28 cellular contexts compared by ENCODE assay signal in genomic region chr13:45546410-45546765, GRCh38.
"Had no signal": no experiment of that assay in that cellular context is flagged by ENCODE, and none has a peak within 500 bp of the region (broad histone marks: within the 10 kb centered on the region; RNA-seq: fewer than 3 reads in every experiment).

No MANE protein-coding gene starts in this region.

- H3K27ac ChIP-seq: neural progenitor cell, ovary, parathyroid adenoma, psoas muscle, right lobe of liver, sigmoid colon, thoracic aorta, thyroid gland, tibial nerve, upper lobe of right lung, uterus had no signal

- H3K27me3 Mint-ChIP-seq: progenitor cell of endocrine pancreas; stimulated activated naive CD8-positive, alpha-beta T cell treated with anti-CD3 and anti-CD28 coated beads, Interleukin-15, Interleukin-2, amounts not matched to agents 100 ng/mL and 50 ng/mL, for 24 hours had no signal

- ATAC-seq: naive thymus-derived CD4-positive, alpha-beta T cell; natural killer cell; psoas muscle; right cardiac atrium; right lobe of liver; stimulated activated effector memory CD8-positive, alpha-beta T cell treated with anti-CD3 and anti-CD28 coated beads, Interleukin-12 subunit alpha, Interleukin-12 subunit beta, amount 100 ng/mL, for 72 hours; upper lobe of right lung had no signal

- H3K36me3 ChIP-seq: neural progenitor cell, ovary, right lobe of liver, sigmoid colon, thoracic aorta, thyroid gland, tibial nerve, upper lobe of right lung, uterus had no signal

- H3K27ac Mint-ChIP-seq: naive thymus-derived CD4-positive, alpha-beta T cell; natural killer cell; nephron; progenitor cell of endocrine pancreas; stimulated activated effector memory CD8-positive, alpha-beta T cell treated with anti-CD3 and anti-CD28 coated beads, Interleukin-12 subunit alpha, Interleukin-12 subunit beta, amount 100 ng/mL, for 72 hours; stimulated activated naive CD8-positive, alpha-beta T cell treated with anti-CD3 and anti-CD28 coated beads, Interleukin-15, Interleukin-2, amounts not matched to agents 100 ng/mL and 50 ng/mL, for 24 hours; type B pancreatic cell had no signal

- H3K4me3 ChIP-seq: neural progenitor cell, ovary, psoas muscle, right lobe of liver, sigmoid colon, thoracic aorta, thyroid gland, tibial nerve, upper lobe of right lung, uterus had no signal

- H3K9me3 ChIP-seq: ovary, psoas muscle, right lobe of liver, sigmoid colon, thoracic aorta, thyroid gland, tibial nerve, upper lobe of right lung, uterus had no signal

- H3K27me3 ChIP-seq: neural progenitor cell, ovary, right lobe of liver, thyroid gland, tibial nerve, upper lobe of right lung, uterus had no signal

- DNase-seq: naive thymus-derived CD4-positive, alpha-beta T cell; natural killer cell; occipital lobe; ovary; posterior cingulate gyrus; psoas muscle; right cardiac atrium; right lobe of liver; sigmoid colon; small intestine; stimulated activated CD4-positive, alpha-beta T cell treated with anti-CD3 and anti-CD28 coated beads, Interleukin-15, amount 100 ng/mL, for 24 hours; stimulated activated CD4-positive, alpha-beta T cell treated with anti-CD3 and anti-CD28 coated beads, Interleukin-2, amount 100 ng/mL, for 24 hours; stimulated activated CD4-positive, alpha-beta T cell treated with anti-CD3 and anti-CD28 coated beads, Interleukin-2, amount 100 ng/mL, for 48 hours; stimulated activated CD4-positive, alpha-beta T cell treated with anti-CD3 and anti-CD28 coated beads, Interleukin-4, amount 100 ng/mL, for 24 hours; stimulated activated naive CD4-positive, alpha-beta T cell; substantia nigra; thyroid gland; upper lobe of right lung; uterus had no signal

- H3K4me3 Mint-ChIP-seq: naive thymus-derived CD4-positive, alpha-beta T cell; natural killer cell; nephron; neural progenitor cell; stimulated activated effector memory CD8-positive, alpha-beta T cell treated with anti-CD3 and anti-CD28 coated beads, Interleukin-12 subunit alpha, Interleukin-12 subunit beta, amount 100 ng/mL, for 72 hours; stimulated activated naive CD8-positive, alpha-beta T cell treated with anti-CD3 and anti-CD28 coated beads, Interleukin-15, Interleukin-2, amounts not matched to agents 100 ng/mL and 50 ng/mL, for 24 hours; type B pancreatic cell had no signal

- H3K4me2 ChIP-seq: neural progenitor cell had no signal

- H3K9me3 Mint-ChIP-seq: naive thymus-derived CD4-positive, alpha-beta T cell; natural killer cell; nephron; neural progenitor cell; stimulated activated effector memory CD8-positive, alpha-beta T cell treated with anti-CD3 and anti-CD28 coated beads, Interleukin-12 subunit alpha, Interleukin-12 subunit beta, amount 100 ng/mL, for 72 hours; stimulated activated naive CD8-positive, alpha-beta T cell treated with anti-CD3 and anti-CD28 coated beads, Interleukin-15, Interleukin-2, amounts not matched to agents 100 ng/mL and 50 ng/mL, for 24 hours; type B pancreatic cell had no signal

- H3K36me3 Mint-ChIP-seq: naive thymus-derived CD4-positive, alpha-beta T cell; natural killer cell; neural progenitor cell; stimulated activated effector memory CD8-positive, alpha-beta T cell treated with anti-CD3 and anti-CD28 coated beads, Interleukin-12 subunit alpha, Interleukin-12 subunit beta, amount 100 ng/mL, for 72 hours; type B pancreatic cell had no signal

- H3K9ac ChIP-seq: neural progenitor cell, parathyroid adenoma had no signal

- H3K4me1 ChIP-seq: neural progenitor cell, parathyroid adenoma, psoas muscle, right lobe of liver, sigmoid colon, thyroid gland, tibial nerve, upper lobe of right lung, uterus had no signal

- H3K4me1 Mint-ChIP-seq: naive thymus-derived CD4-positive, alpha-beta T cell; natural killer cell; nephron; stimulated activated effector memory CD8-positive, alpha-beta T cell treated with anti-CD3 and anti-CD28 coated beads, Interleukin-12 subunit alpha, Interleukin-12 subunit beta, amount 100 ng/mL, for 72 hours had no signal
